8 cellular contexts compared by ENCODE assay signal in genomic region chr11:46242961-46243795, GRCh38. TPM values are rescaled to one million over a fixed set of nuclear protein-coding genes. Genes with fewer than 3 reads are reported as not detected.
DNase-seq lines count a peak whose midpoint lies in the region; ATAC-seq and TF ChIP-seq lines count a peak whose summit lies in the region.

No MANE protein-coding gene starts in this region.

- TF ChIP-seq CTCF in GM12864 (IDR thresholded peaks at IDR 0.05; ENCODE audit: low read depth, low read length, missing control alignments) = peak; percentile 6
- TF ChIP-seq CTCF in adrenal gland (IDR thresholded peaks at IDR 0.05) = peak in 1 of 6 experiments; percentile 14
- peak in 1 of 9 donors; percentile 7 for TF ChIP-seq CTCF in heart right ventricle (IDR thresholded peaks at IDR 0.05)
- no peak for TF ChIP-seq CTCF in transverse colon (IDR thresholded peaks at IDR 0.05)

- H3K4me1 ChIP-seq in adrenal gland (replicated peaks in 1 of 2) (peaks cover 12 to 28% of the 10 kb centered on the region in 2 donors), heart right ventricle (peaks cover 10 to 34% (median 30%) of the 10 kb centered on the region in 9 donors), transverse colon (peaks cover 17 to 32% (median 21%) of the 10 kb centered on the region in 4 donors)

- DNase-seq in GM12864 (ENCODE audit: low read depth) (peak; percentile 60), NCI-H1417 treated with DMSO at 0.1 percent for 48 hours (lab: John Stamatoyannopoulos, UW) (peak; percentile 54), T follicular helper cell (ENCODE audit: low read depth) (peak; percentile 77), adrenal gland (peak; percentile 94 to 96 (median 95)), heart right ventricle (peak; percentile 94 to 96), pons (ENCODE audit: low spot score) (peak; percentile 78), transverse colon (peak; percentile 95)

- 0 to 1% (median 1%) methylated on average over 13 to 46 of the region's 46 CpGs for WGBS in adrenal gland, 4 donors
- 1% methylated on average over 46 of the region's 46 CpGs for WGBS in heart right ventricle, 2 donors
- 0 to 2% methylated on average over 1 to 24 of the region's 46 CpGs for WGBS in transverse colon (ENCODE audit: low coverage in 1 of 2), 2 donors

- ATAC-seq in HG02763 (IDR thresholded peaks at IDR 0.05; ENCODE audit: unreplicated experiment) = peak; percentile 79
- peak; percentile 88 to 93 (median 90) for ATAC-seq in heart right ventricle

- TF ChIP-seq EP300 in transverse colon (IDR thresholded peaks at IDR 0.05; ENCODE audit: low read depth) = no peak

- TF ChIP-seq POLR2A in adrenal gland (IDR thresholded peaks at IDR 0.05) = peak; percentile 72 to 96
- peak; percentile 68 for TF ChIP-seq POLR2A in transverse colon (IDR thresholded peaks at IDR 0.05)

- H3K4me3 ChIP-seq in GM12864 (ENCODE audit: low read depth, low read length) = peak overlapping the region; percentile 52
- peak overlapping the region in 3 of 4 donors; percentile 4 to 55 (median 5) for H3K4me3 ChIP-seq in adrenal gland
- H3K4me3 ChIP-seq in heart right ventricle = peak overlapping the region in 9 of 10 donors; percentile 27 to 64 (median 58)
- H3K4me3 ChIP-seq in transverse colon = peak overlapping the region in 3 of 4 donors; percentile 36 to 59 (median 39)

- in situ Hi-C loops in transverse colon (cut with MboI; ENCODE audit: low pct_ligation_motif_present in 1 of 4, low pct_unique_long_range_greater_than_20kb in 1 of 4, low sequenced_read_pairs in 3 of 4) = loop anchor here in 2 of 4 donors (5.0 to 25.0 kb wide), 2 partner anchors 69 to 294 kb away; no protein-coding TSS in a partner anchor

- H3K27me3 ChIP-seq in adrenal gland (no peaks in the 10 kb centered on the region), heart right ventricle (peaks cover 0 to 7% (median 0%) of the 10 kb centered on the region in 7 donors), transverse colon (peaks cover 8% of the 10 kb centered on the region)

- H3K36me3 ChIP-seq in adrenal gland (replicated peaks in 1 of 2) = no peaks in the 10 kb centered on the region
- H3K36me3 ChIP-seq in heart right ventricle = no peaks in the 10 kb centered on the region
- no peaks in the 10 kb centered on the region for H3K36me3 ChIP-seq in transverse colon

- intact Hi-C loops in adrenal gland (cut with DNase I) = no loop called here
- intact Hi-C loops in heart right ventricle (cut with DNase I) = loop anchor here in 5 of 10 donors (2.0 to 5.0 kb wide), 4 partner anchors 30 to 64 kb away; partner anchors contain the start of gene CREB3L1 (in 3 of the 5)
- intact Hi-C loops in transverse colon (cut with DNase I; ENCODE audit: low total_unique reads) = no loop called here

- H3K9me3 ChIP-seq in adrenal gland (replicated peaks in 1 of 3) (no peaks in the 10 kb centered on the region), heart right ventricle (no peaks in the 10 kb centered on the region), transverse colon (no peaks in the 10 kb centered on the region)

- H3K27ac ChIP-seq in adrenal gland = peak overlapping the region; percentile 14 to 93 (median 73)
- peak overlapping the region; percentile 40 to 92 (median 82) for H3K27ac ChIP-seq in heart right ventricle
- peak overlapping the region; percentile 76 to 85 (median 82) for H3K27ac ChIP-seq in transverse colon

RNA-seq across cellular contexts. Expression of gene CREB3L1, which starts 34.3 kb away (rescaled TPM):
- 10 to 100 TPM in 7 of 8 donors, 1 to 10 TPM in 1; 9.5 to 31.7 (median 18.7) TPM for total RNA-seq in adrenal gland
- 10 to 100 TPM; 28.5 to 31.5 (median 29.0) TPM for polyA plus RNA-seq in adrenal gland
- 100 to 1,000 TPM in 1 of 10 donors, 10 to 100 TPM in 9; 14.9 to 127 (median 36.1) TPM for total RNA-seq in heart right ventricle
- 10 to 100 TPM in 1 of 2 donors, 1 to 10 TPM in 1; 9.7 to 49.5 TPM for polyA plus RNA-seq in heart right ventricle
- total RNA-seq in transverse colon = 10 to 100 TPM; 35.8 to 50.7 (median 41.6) TPM

Comparison
In these comparisons a context has a peak if more than half of its experiments do, and no peak if none do; other contexts are left out.
1. Peak in every context shown above with its lines: DNase-seq, ATAC-seq, H3K4me3 ChIP-seq and H3K27ac ChIP-seq.
2. H3K4me3 ChIP-seq: peak in every context shown above with its lines; median percentile 58 in heart right ventricle; 52 in GM12864; 39 in transverse colon; 5 in adrenal gland.